In the genomic region with DNA sequence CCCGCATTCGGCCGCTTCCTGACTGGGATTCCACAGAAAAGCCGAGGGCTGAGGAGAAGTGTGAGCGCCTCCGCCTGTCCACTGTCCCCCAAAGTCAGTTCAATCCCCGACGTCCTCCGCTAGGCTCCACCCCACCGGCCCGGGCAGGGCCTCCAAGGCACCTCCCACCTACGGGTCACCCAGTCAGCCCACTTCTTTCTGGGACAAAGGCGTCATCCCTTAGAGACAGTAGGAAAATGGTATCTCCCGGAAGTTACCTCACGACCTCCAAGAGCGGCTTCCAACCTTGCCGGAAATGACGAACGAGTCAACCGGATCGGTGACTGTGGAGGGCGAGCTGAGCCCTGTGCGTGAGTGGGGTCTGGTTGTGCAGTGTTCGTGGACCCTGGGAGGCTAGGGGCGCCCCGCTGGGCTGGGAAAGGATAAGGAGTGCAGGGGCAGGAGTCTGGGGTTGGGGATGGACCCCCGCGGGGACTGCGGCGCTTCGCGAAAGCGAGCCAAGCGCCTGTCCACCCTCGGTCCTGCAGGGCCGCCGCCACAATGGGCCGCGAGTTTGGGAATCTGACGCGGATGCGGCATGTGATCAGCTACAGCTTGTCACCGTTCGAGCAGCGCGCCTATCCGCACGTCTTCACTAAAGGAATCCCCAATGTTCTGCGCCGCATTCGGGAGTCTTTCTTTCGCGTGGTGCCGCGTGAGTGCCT, we compare ENCODE assay signal across 1 cellular context.
TF ChIP-seq lines count a peak whose summit lies in the region.

A gene with protein sequence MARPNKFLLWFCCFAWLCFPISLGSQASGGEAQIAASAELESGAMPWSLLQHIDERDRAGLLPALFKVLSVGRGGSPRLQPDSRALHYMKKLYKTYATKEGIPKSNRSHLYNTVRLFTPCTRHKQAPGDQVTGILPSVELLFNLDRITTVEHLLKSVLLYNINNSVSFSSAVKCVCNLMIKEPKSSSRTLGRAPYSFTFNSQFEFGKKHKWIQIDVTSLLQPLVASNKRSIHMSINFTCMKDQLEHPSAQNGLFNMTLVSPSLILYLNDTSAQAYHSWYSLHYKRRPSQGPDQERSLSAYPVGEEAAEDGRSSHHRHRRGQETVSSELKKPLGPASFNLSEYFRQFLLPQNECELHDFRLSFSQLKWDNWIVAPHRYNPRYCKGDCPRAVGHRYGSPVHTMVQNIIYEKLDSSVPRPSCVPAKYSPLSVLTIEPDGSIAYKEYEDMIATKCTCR (minus strand): TSS at position 128 of the 704 bp plus-strand sequence. CDS start 1,936 bp downstream, outside the sequence.
A gene (plus strand): TSS at position 301 of the 704 bp plus-strand sequence. CDS start 240 bp downstream, at position 541.

TF ChIP-seq in SK-N-SH treated with all-trans-retinoic acid at 6 μM for 48 hours, 23 proteins besides CTCF, POLR2A, EP300 and RAD21 (continued from another document):
- TF ChIP-seq, protein P1, sequence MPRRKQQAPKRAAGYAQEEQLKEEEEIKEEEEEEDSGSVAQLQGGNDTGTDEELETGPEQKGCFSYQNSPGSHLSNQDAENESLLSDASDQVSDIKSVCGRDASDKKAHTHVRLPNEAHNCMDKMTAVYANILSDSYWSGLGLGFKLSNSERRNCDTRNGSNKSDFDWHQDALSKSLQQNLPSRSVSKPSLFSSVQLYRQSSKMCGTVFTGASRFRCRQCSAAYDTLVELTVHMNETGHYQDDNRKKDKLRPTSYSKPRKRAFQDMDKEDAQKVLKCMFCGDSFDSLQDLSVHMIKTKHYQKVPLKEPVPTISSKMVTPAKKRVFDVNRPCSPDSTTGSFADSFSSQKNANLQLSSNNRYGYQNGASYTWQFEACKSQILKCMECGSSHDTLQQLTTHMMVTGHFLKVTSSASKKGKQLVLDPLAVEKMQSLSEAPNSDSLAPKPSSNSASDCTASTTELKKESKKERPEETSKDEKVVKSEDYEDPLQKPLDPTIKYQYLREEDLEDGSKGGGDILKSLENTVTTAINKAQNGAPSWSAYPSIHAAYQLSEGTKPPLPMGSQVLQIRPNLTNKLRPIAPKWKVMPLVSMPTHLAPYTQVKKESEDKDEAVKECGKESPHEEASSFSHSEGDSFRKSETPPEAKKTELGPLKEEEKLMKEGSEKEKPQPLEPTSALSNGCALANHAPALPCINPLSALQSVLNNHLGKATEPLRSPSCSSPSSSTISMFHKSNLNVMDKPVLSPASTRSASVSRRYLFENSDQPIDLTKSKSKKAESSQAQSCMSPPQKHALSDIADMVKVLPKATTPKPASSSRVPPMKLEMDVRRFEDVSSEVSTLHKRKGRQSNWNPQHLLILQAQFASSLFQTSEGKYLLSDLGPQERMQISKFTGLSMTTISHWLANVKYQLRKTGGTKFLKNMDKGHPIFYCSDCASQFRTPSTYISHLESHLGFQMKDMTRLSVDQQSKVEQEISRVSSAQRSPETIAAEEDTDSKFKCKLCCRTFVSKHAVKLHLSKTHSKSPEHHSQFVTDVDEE (CRISPR knock-in tag; IDR thresholded peaks at IDR 0.05) = 0 out of 2 replicates have a peak, but pooled peaks have one; percentile 24
